Comparison of ENCODE assay signal across 1 cellular context in genomic region chr18:58605027-58606020, GRCh38.
TF ChIP-seq lines count a peak whose summit lies in the region.

No MANE protein-coding gene starts in this region.

TF ChIP-seq in GM12878, 131 proteins besides CTCF, POLR2A, EP300 and RAD21 (continued from another document):
- no peak for TF ChIP-seq PRDM15 (CRISPR knock-in tag; IDR thresholded peaks at IDR 0.05)
- no peak for TF ChIP-seq ZNF274 (IDR thresholded peaks at IDR 0.05; ENCODE audit: insufficient read depth, insufficient read length)
- TF ChIP-seq ETV6 (conservative IDR thresholded peaks at IDR 0.05 in 1 of 2, IDR thresholded peaks at IDR 0.05 in 1 of 2; ENCODE audit: borderline replicate concordance in 1 of 2, low read depth in 1 of 2): peak in 1 of 2 experiments; percentile 20; a peak in 1 of 4 replicates
- TF ChIP-seq NR2C2 (IDR thresholded peaks at IDR 0.05; ENCODE audit: borderline replicate concordance, control insufficient read depth, insufficient read length, low read depth): no peak
- TF ChIP-seq MAX (IDR thresholded peaks at IDR 0.05; ENCODE audit: low read depth, low read length): no peak
- TF ChIP-seq E4F1 (IDR thresholded peaks at IDR 0.05; ENCODE audit: borderline replicate concordance, partially characterized antibody): no peak
